Comparison of ENCODE assay signal across 21 cellular contexts in genomic region chr5:22887566-22887965, GRCh38.
"Had no signal": no experiment of that assay in that cellular context is flagged by ENCODE, and none has a peak within 500 bp of the region (broad histone marks: within the 10 kb centered on the region; RNA-seq: fewer than 3 reads in every experiment).

No MANE protein-coding gene starts in this region.

- DNase-seq: Kasumi-1, MM.1S, NCI-H1092 treated with DMSO at 0.1 percent for 48 hours, NCI-H1436, NCI-H187, NCI-H2029, NCI-H2081 treated with DMSO at 0.1 percent for 48 hours, NCI-H2171, NCI-H226, NCI-H446, NCI-H510A, NCI-H69, NCI-H774, PC-3, SHP77 had no signal

- H3K9ac ChIP-seq: KMS-11 had no signal

- ATAC-seq: K562, Panc1, PC-3, SK-N-SH treated with all-trans-retinoic acid at 6 μM for 48 hours had no signal

- H3K4me3 ChIP-seq: K562 had no signal

- H3K27ac ChIP-seq: HL-60, KMS-11, RWPE1 had no signal
